15 cellular contexts compared by ENCODE assay signal in the genomic region with DNA sequence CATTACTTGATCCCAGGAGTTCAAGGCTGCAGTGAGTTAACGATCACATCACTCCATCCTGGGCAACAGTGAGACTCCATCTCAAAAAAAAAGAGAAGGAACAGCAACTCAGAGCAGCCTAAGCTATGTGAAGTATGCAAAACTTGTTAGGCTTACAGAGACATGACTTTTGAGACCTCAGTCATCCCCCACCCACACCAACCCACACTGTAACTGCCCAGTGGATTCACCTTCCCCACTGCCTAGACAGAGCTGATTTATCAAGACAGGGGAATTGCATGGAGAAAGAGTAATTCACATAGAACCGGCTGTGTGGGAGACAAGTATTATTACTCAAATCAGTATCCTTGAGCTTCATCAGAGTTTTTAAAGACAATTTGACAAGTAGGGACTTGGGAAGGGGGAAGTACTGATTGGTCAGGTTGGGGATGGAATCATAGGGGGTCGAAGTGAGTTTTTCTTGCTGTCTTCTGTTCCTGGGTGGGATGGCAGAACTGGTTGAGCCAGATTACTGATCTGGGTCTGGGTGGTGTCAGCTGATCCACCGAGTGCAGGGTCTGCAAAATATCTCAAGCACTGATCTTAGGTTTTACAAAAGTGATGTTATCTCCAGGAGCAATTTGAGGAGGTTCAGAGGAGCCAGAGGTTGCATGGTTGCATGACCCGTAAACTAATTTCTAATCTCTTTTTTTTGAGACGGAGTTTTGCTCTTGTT. TPM values are rescaled to one million over a fixed set of nuclear protein-coding genes. Genes with fewer than 3 reads are reported as not detected.
A peak's percentile ranks its signal among the peaks of the same experiment; 100 is the strongest.
DNase-seq lines count a peak whose midpoint lies in the region; ATAC-seq and TF ChIP-seq lines count a peak whose summit lies in the region.
"Had no signal": no experiment of that assay in that cellular context is flagged by ENCODE, and none has a peak within 500 bp of the region (broad histone marks: within the 10 kb centered on the region; RNA-seq: fewer than 3 reads in every experiment).

No MANE protein-coding gene starts in this region.

- TF ChIP-seq CTCF in AG10803 (conservative IDR thresholded peaks at IDR 0.05; ENCODE audit: low read length) (no peak), choroid plexus epithelial cell (conservative IDR thresholded peaks at IDR 0.05; ENCODE audit: low read depth, low read length) (no peak), GM10266 (IDR thresholded peaks at IDR 0.05; ENCODE audit: control insufficient read depth, insufficient read depth, low read depth, missing control alignments) (no peak)

- H3K4me3 ChIP-seq in AG10803 (ENCODE audit: low read length) (no peak overlapping the region), choroid plexus epithelial cell (ENCODE audit: low read depth, low read length) (no peak overlapping the region)

- DNase-seq in AG10803 (ENCODE audit: low read depth), result peak; percentile 42
- peak; percentile 14 for DNase-seq in choroid plexus epithelial cell (ENCODE audit: low read depth)
- no peak for DNase-seq in GM10266 (ENCODE audit: extremely low spot score)
- DNase-seq in G401 (ENCODE audit: low spot score), result no peak
- DNase-seq: amygdala; DND-41; midbrain; NCI-H2171; NK-92 treated with Interleukin-12 subunit alpha and Interleukin-12 subunit beta, amount 100 ng/mL, for 24 hours; posterior cingulate gyrus; SHP77 treated with DMSO at 0.1 percent for 48 hours had no signal

- peak; percentile 68 for ATAC-seq in GM18511 (IDR thresholded peaks at IDR 0.05; ENCODE audit: unreplicated experiment)
- ATAC-seq in HG02885 (IDR thresholded peaks at IDR 0.05; ENCODE audit: poor library complexity, unreplicated experiment), result peak; percentile 79
- ATAC-seq in HG03097 (IDR thresholded peaks at IDR 0.05; ENCODE audit: low FRiP score, unreplicated experiment), result no peak
- no peak for ATAC-seq in esophagus mucosa

- in situ Hi-C loops in G401 (cut with HindIII; ENCODE audit: low sequenced_read_pairs), result no loop called here

RNA-seq across cellular contexts. Expression of a gene that starts 6.2 kb away (rescaled TPM):
- total RNA-seq in G401 (2014; rRNA removed; shearing (Covaris generic)), result 7.9 and 14.7 TPM in 2 replicates
- total RNA-seq in esophagus mucosa, result 6.8 TPM

Comparison
In these comparisons a context has a peak if more than half of its experiments do, and no peak if none do; other contexts are left out.
1. DNase-seq: peak in AG10803 (single experiment) and choroid plexus epithelial cell (single experiment); none in GM10266 (single experiment) and G401 (single experiment).
2. ATAC-seq: peak in GM18511 (single experiment) and HG02885 (single experiment); none in HG03097 (single experiment) and esophagus mucosa (single experiment).